ENCODE assay signal across 11 cellular contexts in the genomic region with DNA sequence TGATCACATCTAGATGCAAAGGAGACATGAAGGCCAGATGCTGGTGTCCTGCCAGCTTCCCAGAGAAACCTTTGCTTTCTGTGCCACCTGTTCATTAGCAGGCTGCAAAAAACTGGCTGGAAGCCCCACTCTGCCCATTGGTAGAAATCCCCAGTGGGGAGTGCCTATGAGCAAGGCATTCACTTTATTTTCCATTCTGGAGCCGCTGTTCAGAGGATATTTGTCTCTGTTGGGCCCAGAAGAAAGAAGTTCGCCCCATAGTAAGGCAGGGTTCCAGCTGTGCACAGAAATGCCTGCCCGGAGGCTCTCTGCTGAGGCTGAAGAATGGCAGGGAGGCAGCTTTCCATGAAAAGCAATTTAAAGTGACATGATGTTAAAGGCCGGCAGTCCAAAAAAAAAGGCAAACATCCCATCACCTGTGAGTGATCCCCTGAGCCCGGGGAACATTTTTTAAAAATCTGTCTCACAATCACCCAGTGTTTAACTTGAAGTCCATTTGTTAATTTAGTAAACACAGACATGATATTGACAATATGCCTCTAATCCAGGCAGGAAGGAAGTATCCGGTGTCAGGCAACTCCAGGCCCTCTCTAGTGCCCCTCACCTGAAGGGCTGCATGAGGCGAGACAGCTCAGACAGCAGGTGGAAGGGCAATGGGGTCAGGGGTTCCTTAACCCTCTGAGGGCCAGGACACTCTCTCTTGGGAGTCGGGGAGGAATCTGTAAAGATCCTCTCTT.
DNase-seq lines count a peak whose midpoint lies in the region; ATAC-seq and TF ChIP-seq lines count a peak whose summit lies in the region.
"Had no signal": no experiment of that assay in that cellular context is flagged by ENCODE, and none has a peak within 500 bp of the region (broad histone marks: within the 10 kb centered on the region; RNA-seq: fewer than 3 reads in every experiment).

No MANE protein-coding gene starts in this region.

- POLR2A ChIA-PET in PC-9 (lab: Charles Lee; ENCODE audit: unreplicated experiment) = interaction anchor here (0.6 kb wide), 1 partner anchor 90 kb away, joined by 3 read pairs; no protein-coding TSS in a partner anchor

- H3F3A ChIP-seq in PC-9 (ENCODE audit: insufficient read depth, low read depth) = peaks cover 32% of the 10 kb centered on the region

- H3K4me1 ChIP-seq in PC-9 (replicated peaks; ENCODE audit: insufficient read depth) = peaks cover 52% of the 10 kb centered on the region
- H3K4me1 ChIP-seq: upper lobe of right lung had no signal

- H3K36me3 ChIP-seq in PC-9 (ENCODE audit: low read depth) = no peaks in the 10 kb centered on the region
- H3K36me3 ChIP-seq: upper lobe of right lung had no signal

- DNase-seq in COR-L47 (lab: John Stamatoyannopoulos, UW) (peak; percentile 83), NCI-H1694 (lab: John Stamatoyannopoulos, UW) (peak; percentile 69), PC-9 (peak; percentile 21 to 59), midbrain (lab: John Stamatoyannopoulos, UW) (peak; percentile 37)
- DNase-seq in activated CD4-positive, alpha-beta T cell treated with anti-CD3 and anti-CD28 coated beads, Interleukin-2, amount 50 U/mL, for 1 hour = no peak
- DNase-seq in activated CD4-positive, CD25-positive, alpha-beta regulatory T cell treated with anti-CD3 and anti-CD28 coated beads, Interleukin-2, amount 50 U/mL, for 72 hours = no peak
- DNase-seq: NCI-H1048, upper lobe of right lung had no signal

- H3K4me3 ChIP-seq in PC-9 = no peak overlapping the region
- H3K4me3 ChIP-seq: skin epidermis, upper lobe of right lung had no signal

- no peaks in the 10 kb centered on the region for H3K27me3 ChIP-seq in PC-9 (ENCODE audit: insufficient read depth, low read depth)
- H3K27me3 ChIP-seq: upper lobe of right lung had no signal

- no peaks in the 10 kb centered on the region for H3K9me3 ChIP-seq in PC-9 (ENCODE audit: insufficient read depth, low read depth)
- H3K9me3 ChIP-seq: upper lobe of right lung had no signal

- peak overlapping the region; percentile 3; the same call in 1 of the 2 replicates for H2AFZ ChIP-seq in PC-9

- CTCF ChIA-PET in PC-9 (lab: Charles Lee) = no interaction called here

- no peaks in the 10 kb centered on the region for H3K79me2 ChIP-seq in PC-9 (ENCODE audit: low read depth)

- TF ChIP-seq CTCF in PC-9 (conservative IDR thresholded peaks at IDR 0.05) = no peak

- no peaks in the 10 kb centered on the region for H4K20me1 ChIP-seq in PC-9 (ENCODE audit: insufficient read depth)

- ATAC-seq in HG03460 (IDR thresholded peaks at IDR 0.05; ENCODE audit: unreplicated experiment) (no peak), GM19452 (IDR thresholded peaks at IDR 0.05; ENCODE audit: unreplicated experiment) (no peak)
- ATAC-seq: upper lobe of right lung had no signal

- intact Hi-C loops in PC-9 (cut with micrococcal nuclease; ENCODE audit: unreplicated experiment) = no loop called here

- H3K27ac ChIP-seq in PC-9 = peak overlapping the region; percentile 77
- H3K27ac ChIP-seq: skin epidermis, upper lobe of right lung had no signal

- peak overlapping the region; percentile 53 for H3K4me2 ChIP-seq in PC-9

- no peaks in the 10 kb centered on the region for H3K9me2 ChIP-seq in PC-9 (ENCODE audit: insufficient read depth)

- BruUV-seq in PC-9 (replicated peaks; lab: Mats Ljungman, UMichigan) = no TSS peak

Comparison
In these comparisons a context has a peak if more than half of its experiments do, and no peak if none do; other contexts are left out.
1. DNase-seq: peak in COR-L47 (single experiment), NCI-H1694 (single experiment), PC-9 (2 of 2) and midbrain (single experiment); none in activated CD4-positive, alpha-beta T cell treated with anti-CD3 and anti-CD28 coated beads, Interleukin-2, amount 50 U/mL, for 1 hour (single experiment) and activated CD4-positive, CD25-positive, alpha-beta regulatory T cell treated with anti-CD3 and anti-CD28 coated beads, Interleukin-2, amount 50 U/mL, for 72 hours (single experiment).